ENCODE assay signal across 8 cellular contexts in genomic region chr17:47733047-47733413, GRCh38. TPM values are rescaled to one million over a fixed set of nuclear protein-coding genes. Genes with fewer than 3 reads are reported as not detected.
DNase-seq lines count a peak whose midpoint lies in the region; ATAC-seq lines count a peak whose summit lies in the region.

TBX21 (plus strand) TSS chr17:47733236; CDS start chr17:47733455, 219 bp downstream.

- DNase-seq in EH (ENCODE audit: low read depth) (peak; percentile 50), MG63 (peak; percentile 59), T-helper 1 cell (peak; percentile 85 to 94 (median 88)), immature natural killer cell (peak; percentile 91 to 94 (median 93)), inferior parietal cortex (ENCODE audit: extremely low spot score) (no peak)
- peak; percentile 88 for DNase-seq in activated naive CD8-positive, alpha-beta T cell treated with anti-CD3 and anti-CD28 coated beads, Interleukin-2, amount 50 U/mL, for 16 hours (ENCODE audit: low read depth, low spot score)
- peak; percentile 86 for DNase-seq in stimulated activated CD4-positive, alpha-beta T cell treated with anti-CD3 and anti-CD28 coated beads, Interleukin-2, amount 100 ng/mL, for 48 hours

- H3K27me3 Mint-ChIP-seq in immature natural killer cell (ENCODE audit: low read depth in 3 of 3) = peaks cover 12 to 23% (median 22%) of the 10 kb centered on the region in 3 donors

- H3K4me3 ChIP-seq in MG63 = peak within 1 kb of the TSS; percentile 38

- peak within 1 kb of the TSS; percentile 92 to 100 (median 100) for H3K4me3 Mint-ChIP-seq in immature natural killer cell

- peak within 1 kb of the TSS; percentile 93 to 99 (median 98) for H3K27ac Mint-ChIP-seq in immature natural killer cell

- ATAC-seq in GM21723 (IDR thresholded peaks at IDR 0.05; ENCODE audit: unreplicated experiment) = peak; percentile 51

- no peaks in the 10 kb centered on the region for H3K9me3 ChIP-seq in MG63

- peaks cover 0 to 7% (median 0%) of the 10 kb centered on the region in 6 donors for H3K9me3 Mint-ChIP-seq in immature natural killer cell

- no peaks in the 10 kb centered on the region for H3K36me3 ChIP-seq in MG63

- H3K27me3 ChIP-seq in MG63 = peaks cover 35% of the 10 kb centered on the region

- H3K4me1 Mint-ChIP-seq in immature natural killer cell = peaks cover 67 to 70% of the 10 kb centered on the region in 2 donors

- H3K36me3 Mint-ChIP-seq in immature natural killer cell = peaks cover 26 to 37% (median 35%) of the 10 kb centered on the region in 3 donors

RNA-seq across cellular contexts. Expression of gene TBX21, which starts in this region (rescaled TPM):
- not detected in 2 replicates for total RNA-seq in MG63 (2014; rRNA removed; shearing (Covaris generic); ENCODE audit: low replicate concordance)
- polyA plus RNA-seq in immature natural killer cell = 100 to 1,000 TPM; 199 to 385 (median 225) TPM

Comparison
In these comparisons a context has a peak if more than half of its experiments do, and no peak if none do; other contexts are left out.
1. Peak in DNase-seq and H3K4me3 ChIP-seq in MG63; RNA of the gene not detected or under 1 TPM.